ENCODE assay signal across 1 cellular context in genomic region chr12:49365542-49365941, GRCh38.
TF ChIP-seq lines count a peak whose summit lies in the region.

No MANE protein-coding gene starts in this region.

TF ChIP-seq in K562, 482 proteins besides CTCF, POLR2A, EP300 and RAD21 (continued from another document and continues in another):
- TF ChIP-seq ZBTB40 (IDR thresholded peaks at IDR 0.05) (no peak), ZBTB40 (CRISPR knock-in tag; IDR thresholded peaks at IDR 0.05) (no peak), SNIP1 (IDR thresholded peaks at IDR 0.05; ENCODE audit: low read depth) (no peak), HDAC3 (IDR thresholded peaks at IDR 0.05; ENCODE audit: borderline replicate concordance, partially characterized antibody) (peak; percentile 37), KDM5B (IDR thresholded peaks at IDR 0.05; ENCODE audit: insufficient replicate concordance, low read depth, low read length) (no peak), MED1 (CRISPR knock-in tag; IDR thresholded peaks at IDR 0.05; ENCODE audit: borderline replicate concordance) (no peak), ZBTB1 (CRISPR knock-in tag; IDR thresholded peaks at IDR 0.05; ENCODE audit: borderline replicate concordance, low read depth) (no peak), ZNF644 (tag; IDR thresholded peaks at IDR 0.05; ENCODE audit: low read depth) (no peak), ZNF175 (CRISPR knock-in tag; IDR thresholded peaks at IDR 0.05; ENCODE audit: low read depth) (no peak), RBM25 (IDR thresholded peaks at IDR 0.05; ENCODE audit: low read depth, low read length, severe bottlenecking) (peak; percentile 34), ZNF79 (CRISPR knock-in tag; IDR thresholded peaks at IDR 0.05; ENCODE audit: low read depth) (no peak), TSC22D4 (tag; IDR thresholded peaks at IDR 0.05) (no peak), ZNF395 (CRISPR knock-in tag; IDR thresholded peaks at IDR 0.05) (no peak), GATAD2A (IDR thresholded peaks at IDR 0.05) (no peak), MAFG (tag; conservative IDR thresholded peaks at IDR 0.05) (no peak), ZNF77 (CRISPR knock-in tag; IDR thresholded peaks at IDR 0.05) (no peak), HNRNPUL1 (IDR thresholded peaks at IDR 0.05; ENCODE audit: low read length) (no peak), TAL1 (IDR thresholded peaks at IDR 0.05) (peak; percentile 43; the same call in 1 of the 2 replicates), KLF1 (tag; IDR thresholded peaks at IDR 0.05) (no peak), ZNF707 (CRISPR knock-in tag; conservative IDR thresholded peaks at IDR 0.05) (no peak), ZNF354B (CRISPR knock-in tag; IDR thresholded peaks at IDR 0.05) (no peak), ARID3A (IDR thresholded peaks at IDR 0.05; ENCODE audit: borderline replicate concordance, low read depth, low read length) (no peak), GTF2A2 (tag; IDR thresholded peaks at IDR 0.05) (no peak), CREM (IDR thresholded peaks at IDR 0.05; ENCODE audit: low read depth) (peak; percentile 32; the same call in 1 of the 2 replicates), XRCC5 (IDR thresholded peaks at IDR 0.05; ENCODE audit: low read depth, low read length) (no peak), ESRRB (CRISPR knock-in tag; IDR thresholded peaks at IDR 0.05; ENCODE audit: borderline replicate concordance) (no peak), ZNF134 (CRISPR knock-in tag; conservative IDR thresholded peaks at IDR 0.05) (no peak), KAT2B (IDR thresholded peaks at IDR 0.05; ENCODE audit: low read depth, low read length) (no peak), PKNOX1 (IDR thresholded peaks at IDR 0.05) (peak; percentile 65), CC2D1A (IDR thresholded peaks at IDR 0.05) (no peak), CCNT2 (IDR thresholded peaks at IDR 0.05; ENCODE audit: borderline replicate concordance, extremely low read depth, insufficient read length, low read depth, low read length) (peak; percentile 59), E2F4 (CRISPR knock-in tag; IDR thresholded peaks at IDR 0.05; ENCODE audit: low read depth) (no peak), KDM1A (IDR thresholded peaks at IDR 0.05) (peak; percentile 80 to 83), ZFP36 (IDR thresholded peaks at IDR 0.05; ENCODE audit: low read depth, low read length, partially characterized antibody) (no peak), EZH2 (IDR thresholded peaks at IDR 0.05; ENCODE audit: borderline replicate concordance, low read depth, low read length) (no peak), VEZF1 (CRISPR knock-in tag; IDR thresholded peaks at IDR 0.05) (0 out of 2 replicates have a peak, but pooled peaks have one; percentile 7), ZEB2 (IDR thresholded peaks at IDR 0.05) (peak; percentile 67), FOXM1 (IDR thresholded peaks at IDR 0.05; ENCODE audit: low read depth) (peak; percentile 32; the same call in 1 of the 2 replicates), FOXM1 (CRISPR knock-in tag; IDR thresholded peaks at IDR 0.05; ENCODE audit: low read depth) (no peak)
